Comparison of ENCODE assay signal across 21 cellular contexts in genomic region chr6:34349226-34349625, GRCh38. TPM values are rescaled to one million over a fixed set of nuclear protein-coding genes. Genes with fewer than 3 reads are reported as not detected.
A peak's percentile ranks its signal among the peaks of the same experiment; 100 is the strongest.
DNase-seq lines count a peak whose midpoint lies in the region; ATAC-seq and TF ChIP-seq lines count a peak whose summit lies in the region.
"Had no signal": no experiment of that assay in that cellular context is flagged by ENCODE, and none has a peak within 500 bp of the region (broad histone marks: within the 10 kb centered on the region; RNA-seq: fewer than 3 reads in every experiment).

No MANE protein-coding gene starts in this region.

- no CpG with 5 or more reads among the region's 5 CpGs for WGBS in H9 (ENCODE audit: extremely low coverage, insufficient read length, low lambda C conversion rate)
- 91 to 98% (median 96%) methylated on average over 4 to 5 of the region's 5 CpGs for WGBS in psoas muscle, 3 donors

- no peak overlapping the region for H3K23ac ChIP-seq in H9 (ENCODE audit: insufficient read length, low read depth, low read length)

- DNase-seq in H9 (no peak), NCI-H226 (peak; percentile 69), fibroblast of mammary gland (ENCODE audit: low read depth) (peak; percentile 59), psoas muscle (no peak), sciatic nerve (ENCODE audit: low spot score) (no peak), KBM-7 (no peak), cerebellar cortex (ENCODE audit: low spot score) (no peak)
- DNase-seq: CD4-positive, alpha-beta T cell; DMS53; MG63; NCI-H1417; NCI-H187 treated with DMSO at 0.1 percent for 48 hours; NCI-H2171 treated with DMSO at 0.1 percent for 48 hours; NCI-H510A; NCI-H774; PC-3; SJCRH30 had no signal

- peaks cover 0 to 2% (median 0%) of the 10 kb centered on the region in 3 experiments; a peak in 2 of 7 replicates for H3K36me3 Mint-ChIP-seq in H9 (ENCODE audit: insufficient read depth in 1 of 3, low read depth in 3 of 3)

- H2AFZ ChIP-seq in H9 (ENCODE audit: low read length): no peak overlapping the region

- intact Hi-C loops in psoas muscle (cut with DNase I): no loop called here
- intact Hi-C loops in sciatic nerve (cut with DNase I): no loop called here

- no peak overlapping the region for H3K56ac ChIP-seq in H9 (ENCODE audit: insufficient read length, low read depth, low read length)

- H3K14ac ChIP-seq in H9 (ENCODE audit: insufficient read depth, low read length): no peak overlapping the region

- H3T11ph ChIP-seq in H9 (ENCODE audit: low read length): no peak overlapping the region

- no peak overlapping the region for H2AK5ac ChIP-seq in H9 (ENCODE audit: insufficient read length, low read length)

- no peak overlapping the region for H3K4me2 ChIP-seq in H9 (ENCODE audit: insufficient read depth, insufficient read length, low read length)
- H3K4me2 ChIP-seq: KMS-11 had no signal

- no peaks in the 10 kb centered on the region for H3K27me3 Mint-ChIP-seq in H9 (ENCODE audit: low read depth)
- H3K27me3 Mint-ChIP-seq: CD4-positive, alpha-beta T cell had no signal

- no peaks in the 10 kb centered on the region; a peak in 1 of 5 replicates for H3K9me3 Mint-ChIP-seq in H9
- H3K9me3 Mint-ChIP-seq: CD4-positive, alpha-beta T cell had no signal

- no peak overlapping the region for H4K91ac ChIP-seq in H9 (ENCODE audit: insufficient read length, low read depth, low read length)

- ATAC-seq in psoas muscle (no peak), sciatic nerve (no peak), GM21367 (IDR thresholded peaks at IDR 0.05; ENCODE audit: unreplicated experiment) (no peak)
- ATAC-seq: HCT116, PC-3 had no signal

- no peak overlapping the region for H2BK15ac ChIP-seq in H9 (ENCODE audit: low read depth, low read length)

- no peaks in the 10 kb centered on the region for H3K27me3 ChIP-seq in H9 (ENCODE audit: insufficient read depth, low read length)
- no peaks in the 10 kb centered on the region for H3K27me3 ChIP-seq in psoas muscle (ENCODE audit: insufficient read depth in 3 of 3, low read length in 2 of 3)
- H3K27me3 ChIP-seq: MG63, SJCRH30 had no signal

- H3K4me3 ChIP-seq in fibroblast of mammary gland (ENCODE audit: control insufficient read depth, low read depth, low read length): no peak overlapping the region
- H3K4me3 ChIP-seq in psoas muscle: no peak overlapping the region
- H3K4me3 ChIP-seq: MG63, SJCRH30 had no signal

- H3K79me2 ChIP-seq in H9 (ENCODE audit: insufficient read depth, low read length): peaks cover 1% of the 10 kb centered on the region; the same call in 1 of the 2 replicates

- no peak overlapping the region for H3K18ac ChIP-seq in H9 (ENCODE audit: insufficient read length, low read depth, low read length)

- in situ Hi-C loops in KBM-7 (cut with MboI; ENCODE audit: low pct_unique_long_range_greater_than_20kb, low sequenced_read_pairs): no loop called here

- H3K27ac Mint-ChIP-seq in H9: peak overlapping the region in 2 of 3 experiments; percentile 18 to 46; a peak in 2 of 7 replicates
- H3K27ac Mint-ChIP-seq: CD4-positive, alpha-beta T cell had no signal

- no peaks in the 10 kb centered on the region for H3K4me1 ChIP-seq in H9 (ENCODE audit: insufficient read depth, low read length)
- H3K4me1 ChIP-seq in psoas muscle: peaks cover 37% of the 10 kb centered on the region

- H4K8ac ChIP-seq in H9 (replicated peaks; ENCODE audit: insufficient read length, low read depth, low read length): no peak overlapping the region

- TF ChIP-seq CTCF in H9 (conservative IDR thresholded peaks at IDR 0.05): no peak
- TF ChIP-seq CTCF in fibroblast of mammary gland (conservative IDR thresholded peaks at IDR 0.05; ENCODE audit: control insufficient read depth, insufficient read depth, low read depth, low read length): no peak
- TF ChIP-seq CTCF in psoas muscle (IDR thresholded peaks at IDR 0.05): no peak

- H3K23me2 ChIP-seq in H9 (ENCODE audit: insufficient read length, low read depth, low read length, poor library complexity, severe bottlenecking): no peaks in the 10 kb centered on the region

- no peak overlapping the region for H2BK120ac ChIP-seq in H9 (ENCODE audit: low read depth, low read length, poor library complexity, severe bottlenecking)

- H3K9ac ChIP-seq in H9 (ENCODE audit: extremely low read depth, insufficient read length, low read length): no peak overlapping the region
- H3K9ac ChIP-seq: KMS-11 had no signal

- no peak overlapping the region for H2BK5ac ChIP-seq in H9 (ENCODE audit: insufficient read length, low read length)

- H3K4me1 Mint-ChIP-seq in H9: no peaks in the 10 kb centered on the region

- no peaks in the 10 kb centered on the region for H3K79me1 ChIP-seq in H9 (ENCODE audit: insufficient read depth, low read depth, low read length, poor library complexity, severe bottlenecking)

- H3K9me3 ChIP-seq in H9 (ENCODE audit: control insufficient read depth, low read depth, low read length) (no peaks in the 10 kb centered on the region), psoas muscle (no peaks in the 10 kb centered on the region)
- H3K9me3 ChIP-seq: MG63, SJCRH30 had no signal

- no peak overlapping the region for H2BK20ac ChIP-seq in H9 (ENCODE audit: low read depth, low read length, poor library complexity, severe bottlenecking)

- H3K4ac ChIP-seq in H9 (ENCODE audit: low read depth, low read length): no peak overlapping the region

- H4K20me1 ChIP-seq in H9 (ENCODE audit: control insufficient read depth, insufficient read depth, insufficient read length): no peaks in the 10 kb centered on the region

- H2BK12ac ChIP-seq in H9 (ENCODE audit: insufficient read length, low read depth, low read length): no peak overlapping the region

- no peak overlapping the region for H3K27ac ChIP-seq in H9 (ENCODE audit: insufficient read length, low read depth, low read length)
- H3K27ac ChIP-seq in psoas muscle: peak overlapping the region; percentile 30
- H3K27ac ChIP-seq: KMS-11, RWPE1, SJCRH30 had no signal

- H4K5ac ChIP-seq in H9 (ENCODE audit: insufficient read length, low read depth, low read length): no peak overlapping the region

- no peak overlapping the region for H3K4me3 Mint-ChIP-seq in H9
- H3K4me3 Mint-ChIP-seq: CD4-positive, alpha-beta T cell had no signal

- no peaks in the 10 kb centered on the region for H3K36me3 ChIP-seq in psoas muscle (ENCODE audit: insufficient read depth in 1 of 2, low read depth in 1 of 2)
- H3K36me3 ChIP-seq: MG63, SJCRH30 had no signal

RNA-seq across cellular contexts. Expression of gene NUDT3, which starts 43.2 kb away (rescaled TPM):
- total RNA-seq in H9 (2021): 22.7 and 23.6 TPM in 2 replicates
- total RNA-seq in psoas muscle: 10 to 100 TPM; 33.3 to 70.5 (median 50.6) TPM
- polyA plus RNA-seq in psoas muscle: 10 to 100 TPM; 10.6 to 19.9 (median 17.9) TPM
- total RNA-seq in sciatic nerve: 83.1 TPM

Comparison
In these comparisons a context has a peak if more than half of its experiments do, and no peak if none do; other contexts are left out.
1. DNase-seq: peak in NCI-H226 (single experiment) and fibroblast of mammary gland (single experiment); none in H9 (single experiment), psoas muscle (0 of 2), sciatic nerve (single experiment), KBM-7 (single experiment) and cerebellar cortex (single experiment).